ENCODE assay signal across 1 cellular context in the genomic region with DNA sequence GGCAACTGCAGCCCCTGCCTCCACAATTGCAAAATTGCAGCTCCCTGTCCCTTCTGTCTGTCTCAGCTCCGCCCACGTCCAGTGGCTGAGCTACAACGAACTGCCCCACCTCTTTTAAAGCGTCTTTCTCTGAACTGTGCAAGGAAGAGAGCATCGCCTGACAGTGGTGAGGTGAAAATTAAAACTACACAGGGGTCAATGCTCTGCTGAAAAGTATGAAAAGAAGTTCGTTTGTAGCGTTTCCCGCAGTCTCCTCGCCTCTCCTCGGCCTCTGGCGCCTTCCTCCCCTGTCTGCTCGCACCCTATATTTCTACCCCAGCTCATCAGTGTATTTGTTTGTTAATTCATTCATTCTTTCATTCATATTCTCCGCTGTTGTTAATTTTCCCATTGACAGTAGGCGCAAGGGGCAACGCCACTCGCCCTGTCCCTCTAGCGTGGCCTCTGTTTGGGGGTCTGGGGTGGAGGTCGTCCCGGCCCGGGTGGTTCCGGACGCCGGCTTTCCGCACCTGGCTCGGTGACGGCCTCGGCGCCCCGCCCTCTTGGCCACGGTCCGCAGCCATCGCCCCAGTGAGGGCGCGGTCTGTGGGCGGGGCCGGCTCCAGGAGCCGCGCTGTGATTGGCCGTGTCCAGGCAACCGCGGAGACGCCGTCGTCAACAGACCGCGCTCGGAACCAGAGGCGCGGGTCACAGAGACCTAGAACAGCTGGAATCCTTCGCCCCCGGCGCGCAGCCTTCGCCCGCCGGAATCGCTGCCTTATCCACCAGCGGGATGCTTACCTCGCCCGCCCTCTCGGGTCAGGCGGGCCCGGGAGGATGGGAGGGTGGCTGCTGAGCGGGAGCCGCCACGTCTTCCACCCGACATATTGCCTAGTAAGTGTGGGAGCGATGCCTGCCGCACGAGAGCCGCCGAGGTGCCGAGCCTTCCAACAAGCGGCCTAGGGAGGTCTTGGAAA.
TF ChIP-seq lines count a peak whose summit lies in the region.

A gene with protein sequence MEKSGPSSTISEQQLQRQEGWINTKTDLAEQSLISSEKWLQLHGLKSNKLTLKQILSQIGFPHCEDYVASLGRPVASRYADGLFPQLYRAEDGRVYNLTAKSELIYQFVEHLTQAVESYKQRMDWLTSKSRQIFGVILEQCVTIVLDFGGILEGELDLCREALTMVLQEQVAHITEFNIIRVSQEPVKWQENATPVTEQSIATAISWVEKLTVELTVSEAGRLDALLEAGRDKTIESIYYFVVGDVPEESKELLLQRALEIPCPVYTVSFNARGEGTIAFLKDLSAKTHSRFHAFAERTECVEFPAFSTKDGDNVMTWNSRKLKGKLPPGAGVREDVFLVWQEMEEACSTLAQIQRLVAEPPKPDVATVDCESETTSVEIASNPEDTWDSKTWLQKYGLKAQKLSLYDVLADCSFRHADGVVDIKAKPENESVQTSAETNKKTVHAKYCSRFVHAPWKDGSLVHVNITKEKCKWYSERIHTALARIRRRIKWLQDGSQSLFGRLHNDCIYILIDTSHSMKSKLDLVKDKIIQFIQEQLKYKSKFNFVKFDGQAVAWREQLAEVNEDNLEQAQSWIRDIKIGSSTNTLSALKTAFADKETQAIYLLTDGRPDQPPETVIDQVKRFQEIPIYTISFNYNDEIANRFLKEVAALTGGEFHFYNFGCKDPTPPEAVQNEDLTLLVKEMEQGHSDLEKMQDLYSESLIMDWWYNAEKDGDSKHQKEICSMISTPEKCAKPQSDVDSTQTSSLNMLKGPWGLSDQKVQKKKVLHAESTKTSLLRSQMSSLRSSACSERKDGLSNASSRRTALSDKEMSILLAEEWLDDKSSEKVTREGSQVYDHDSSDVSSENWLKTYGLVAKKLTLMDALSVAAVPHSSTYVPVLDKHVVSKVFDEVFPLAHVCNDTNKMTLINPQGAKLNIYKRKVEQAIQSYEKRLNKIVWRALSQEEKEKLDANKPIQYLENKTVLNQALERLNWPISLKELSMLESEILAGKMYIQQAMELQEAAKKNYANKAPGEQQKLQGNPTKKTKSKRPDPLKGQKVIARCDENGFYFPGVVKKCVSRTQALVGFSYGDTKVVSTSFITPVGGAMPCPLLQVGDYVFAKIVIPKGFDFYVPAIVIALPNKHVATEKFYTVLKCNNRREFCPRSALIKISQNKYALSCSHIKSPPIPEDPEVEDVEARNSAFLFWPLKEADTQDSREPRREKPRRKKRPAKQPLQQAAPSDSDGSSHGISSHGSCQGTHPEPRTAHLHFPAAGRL (N-terminal part only) (plus strand): TSS at position 677 of the 956 bp plus-strand sequence. CDS start 5,926 bp downstream, outside the sequence.

TF ChIP-seq in GM12878, 131 proteins besides CTCF, POLR2A, EP300 and RAD21:
- 0 out of 2 replicates have a peak, but pooled peaks have one; percentile 39 for TF ChIP-seq NR2F1 (conservative IDR thresholded peaks at IDR 0.05)
- no peak for TF ChIP-seq MEF2A (IDR thresholded peaks at IDR 0.05; ENCODE audit: insufficient read depth, low read depth, low read length)
- TF ChIP-seq, protein P1, sequence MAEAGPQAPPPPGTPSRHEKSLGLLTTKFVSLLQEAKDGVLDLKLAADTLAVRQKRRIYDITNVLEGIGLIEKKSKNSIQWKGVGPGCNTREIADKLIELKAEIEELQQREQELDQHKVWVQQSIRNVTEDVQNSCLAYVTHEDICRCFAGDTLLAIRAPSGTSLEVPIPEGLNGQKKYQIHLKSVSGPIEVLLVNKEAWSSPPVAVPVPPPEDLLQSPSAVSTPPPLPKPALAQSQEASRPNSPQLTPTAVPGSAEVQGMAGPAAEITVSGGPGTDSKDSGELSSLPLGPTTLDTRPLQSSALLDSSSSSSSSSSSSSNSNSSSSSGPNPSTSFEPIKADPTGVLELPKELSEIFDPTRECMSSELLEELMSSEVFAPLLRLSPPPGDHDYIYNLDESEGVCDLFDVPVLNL (IDR thresholded peaks at IDR 0.05; ENCODE audit: low read depth, low read length), result no peak
- TF ChIP-seq SMARCA5 (IDR thresholded peaks at IDR 0.05), result no peak
- TF ChIP-seq, protein P2, sequence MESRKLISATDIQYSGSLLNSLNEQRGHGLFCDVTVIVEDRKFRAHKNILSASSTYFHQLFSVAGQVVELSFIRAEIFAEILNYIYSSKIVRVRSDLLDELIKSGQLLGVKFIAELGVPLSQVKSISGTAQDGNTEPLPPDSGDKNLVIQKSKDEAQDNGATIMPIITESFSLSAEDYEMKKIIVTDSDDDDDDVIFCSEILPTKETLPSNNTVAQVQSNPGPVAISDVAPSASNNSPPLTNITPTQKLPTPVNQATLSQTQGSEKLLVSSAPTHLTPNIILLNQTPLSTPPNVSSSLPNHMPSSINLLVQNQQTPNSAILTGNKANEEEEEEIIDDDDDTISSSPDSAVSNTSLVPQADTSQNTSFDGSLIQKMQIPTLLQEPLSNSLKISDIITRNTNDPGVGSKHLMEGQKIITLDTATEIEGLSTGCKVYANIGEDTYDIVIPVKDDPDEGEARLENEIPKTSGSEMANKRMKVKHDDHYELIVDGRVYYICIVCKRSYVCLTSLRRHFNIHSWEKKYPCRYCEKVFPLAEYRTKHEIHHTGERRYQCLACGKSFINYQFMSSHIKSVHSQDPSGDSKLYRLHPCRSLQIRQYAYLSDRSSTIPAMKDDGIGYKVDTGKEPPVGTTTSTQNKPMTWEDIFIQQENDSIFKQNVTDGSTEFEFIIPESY (IDR thresholded peaks at IDR 0.05), result no peak
- TF ChIP-seq WRNIP1 (IDR thresholded peaks at IDR 0.05; ENCODE audit: borderline replicate concordance, low read depth, low read length), result no peak
- 0 out of 2 replicates have a peak, but pooled peaks have one; percentile 53 for TF ChIP-seq NKRF (conservative IDR thresholded peaks at IDR 0.05)
- no peak for TF ChIP-seq RUNX3 (IDR thresholded peaks at IDR 0.05; ENCODE audit: low read length)
- TF ChIP-seq ZSCAN29 (IDR thresholded peaks at IDR 0.05), result no peak
- TF ChIP-seq BHLHE40 (IDR thresholded peaks at IDR 0.05; ENCODE audit: borderline replicate concordance in 1 of 2, low read depth in 2 of 2, low read length in 1 of 2), result 0 out of 4 replicates have a peak, but pooled peaks of 1 of the 2 experiments have one; percentile 3
- TF ChIP-seq FOS (IDR thresholded peaks at IDR 0.05; ENCODE audit: borderline replicate concordance, extremely low read depth, insufficient read length), result no peak
- TF ChIP-seq SUPT20H (IDR thresholded peaks at IDR 0.05; ENCODE audit: borderline replicate concordance, control insufficient read depth, low read depth, low read length), result no peak
- TF ChIP-seq NR2C1 (IDR thresholded peaks at IDR 0.05), result no peak
- no peak for TF ChIP-seq EZH2 (IDR thresholded peaks at IDR 0.05; ENCODE audit: borderline replicate concordance, control insufficient read depth, low read depth, low read length)
- TF ChIP-seq YBX1 (IDR thresholded peaks at IDR 0.05), result no peak
- TF ChIP-seq IKZF1 (conservative IDR thresholded peaks at IDR 0.05), result 0 out of 2 replicates have a peak, but pooled peaks have one; percentile 24
- 0 out of 2 replicates have a peak, but pooled peaks have one; percentile 6 for TF ChIP-seq TCF12 (IDR thresholded peaks at IDR 0.05; ENCODE audit: low read depth, low read length)
- no peak for TF ChIP-seq POU2F2 (IDR thresholded peaks at IDR 0.05; ENCODE audit: borderline replicate concordance, low read depth, low read length)
- 0 out of 2 replicates have a peak, but pooled peaks have one; percentile 18 for TF ChIP-seq DPF2 (IDR thresholded peaks at IDR 0.05)
- no peak for TF ChIP-seq GATAD2B (conservative IDR thresholded peaks at IDR 0.05; ENCODE audit: low read depth)
- TF ChIP-seq BCL11A (IDR thresholded peaks at IDR 0.05; ENCODE audit: low read depth, low read length), result no peak
- TF ChIP-seq BACH1 (IDR thresholded peaks at IDR 0.05; ENCODE audit: borderline replicate concordance), result no peak
- TF ChIP-seq PAX5 (IDR thresholded peaks at IDR 0.05; ENCODE audit: borderline replicate concordance, low read depth, low read length), result peak; percentile 43; the same call in 1 of the 2 replicates
- no peak for TF ChIP-seq ZNF592 (IDR thresholded peaks at IDR 0.05)
- TF ChIP-seq EGR1 (IDR thresholded peaks at IDR 0.05; ENCODE audit: borderline replicate concordance in 1 of 2, low read depth in 2 of 2, low read length in 2 of 2), result peak in 1 of 2 experiments; percentile 56; a peak in 2 of 3 replicates
- no peak for TF ChIP-seq YY1 (IDR thresholded peaks at IDR 0.05; ENCODE audit: low read depth, low read length)
- TF ChIP-seq, protein P3, sequence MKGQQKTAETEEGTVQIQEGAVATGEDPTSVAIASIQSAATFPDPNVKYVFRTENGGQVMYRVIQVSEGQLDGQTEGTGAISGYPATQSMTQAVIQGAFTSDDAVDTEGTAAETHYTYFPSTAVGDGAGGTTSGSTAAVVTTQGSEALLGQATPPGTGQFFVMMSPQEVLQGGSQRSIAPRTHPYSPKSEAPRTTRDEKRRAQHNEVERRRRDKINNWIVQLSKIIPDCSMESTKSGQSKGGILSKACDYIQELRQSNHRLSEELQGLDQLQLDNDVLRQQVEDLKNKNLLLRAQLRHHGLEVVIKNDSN (IDR thresholded peaks at IDR 0.05; ENCODE audit: borderline replicate concordance, extremely low read length, insufficient read depth, low read depth, low read length), result no peak
- no peak for TF ChIP-seq NRF1 (conservative IDR thresholded peaks at IDR 0.05; ENCODE audit: low read depth, low read length)
- TF ChIP-seq, protein P4, sequence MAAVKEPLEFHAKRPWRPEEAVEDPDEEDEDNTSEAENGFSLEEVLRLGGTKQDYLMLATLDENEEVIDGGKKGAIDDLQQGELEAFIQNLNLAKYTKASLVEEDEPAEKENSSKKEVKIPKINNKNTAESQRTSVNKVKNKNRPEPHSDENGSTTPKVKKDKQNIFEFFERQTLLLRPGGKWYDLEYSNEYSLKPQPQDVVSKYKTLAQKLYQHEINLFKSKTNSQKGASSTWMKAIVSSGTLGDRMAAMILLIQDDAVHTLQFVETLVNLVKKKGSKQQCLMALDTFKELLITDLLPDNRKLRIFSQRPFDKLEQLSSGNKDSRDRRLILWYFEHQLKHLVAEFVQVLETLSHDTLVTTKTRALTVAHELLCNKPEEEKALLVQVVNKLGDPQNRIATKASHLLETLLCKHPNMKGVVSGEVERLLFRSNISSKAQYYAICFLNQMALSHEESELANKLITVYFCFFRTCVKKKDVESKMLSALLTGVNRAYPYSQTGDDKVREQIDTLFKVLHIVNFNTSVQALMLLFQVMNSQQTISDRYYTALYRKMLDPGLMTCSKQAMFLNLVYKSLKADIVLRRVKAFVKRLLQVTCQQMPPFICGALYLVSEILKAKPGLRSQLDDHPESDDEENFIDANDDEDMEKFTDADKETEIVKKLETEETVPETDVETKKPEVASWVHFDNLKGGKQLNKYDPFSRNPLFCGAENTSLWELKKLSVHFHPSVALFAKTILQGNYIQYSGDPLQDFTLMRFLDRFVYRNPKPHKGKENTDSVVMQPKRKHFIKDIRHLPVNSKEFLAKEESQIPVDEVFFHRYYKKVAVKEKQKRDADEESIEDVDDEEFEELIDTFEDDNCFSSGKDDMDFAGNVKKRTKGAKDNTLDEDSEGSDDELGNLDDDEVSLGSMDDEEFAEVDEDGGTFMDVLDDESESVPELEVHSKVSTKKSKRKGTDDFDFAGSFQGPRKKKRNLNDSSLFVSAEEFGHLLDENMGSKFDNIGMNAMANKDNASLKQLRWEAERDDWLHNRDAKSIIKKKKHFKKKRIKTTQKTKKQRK (IDR thresholded peaks at IDR 0.05; ENCODE audit: low read depth, low read length), result no peak
- no peak for TF ChIP-seq GABPA (IDR thresholded peaks at IDR 0.05; ENCODE audit: low read depth)
- peak; percentile 30; the same call in 1 of the 2 replicates for TF ChIP-seq ZNF24 (IDR thresholded peaks at IDR 0.05)
- no peak for TF ChIP-seq PAX8 (IDR thresholded peaks at IDR 0.05)
- no peak for TF ChIP-seq MTA2 (IDR thresholded peaks at IDR 0.05; ENCODE audit: low read depth)
- no peak for TF ChIP-seq ZNF207 (IDR thresholded peaks at IDR 0.05; ENCODE audit: borderline replicate concordance)
- no peak for TF ChIP-seq TARDBP (IDR thresholded peaks at IDR 0.05; ENCODE audit: borderline replicate concordance)
- no peak for TF ChIP-seq FOXM1 (IDR thresholded peaks at IDR 0.05; ENCODE audit: low read depth, low read length)
TF ChIP-seq in GM12878: peak in this region for 9.
